8 cellular contexts compared by ENCODE assay signal in the genomic region with DNA sequence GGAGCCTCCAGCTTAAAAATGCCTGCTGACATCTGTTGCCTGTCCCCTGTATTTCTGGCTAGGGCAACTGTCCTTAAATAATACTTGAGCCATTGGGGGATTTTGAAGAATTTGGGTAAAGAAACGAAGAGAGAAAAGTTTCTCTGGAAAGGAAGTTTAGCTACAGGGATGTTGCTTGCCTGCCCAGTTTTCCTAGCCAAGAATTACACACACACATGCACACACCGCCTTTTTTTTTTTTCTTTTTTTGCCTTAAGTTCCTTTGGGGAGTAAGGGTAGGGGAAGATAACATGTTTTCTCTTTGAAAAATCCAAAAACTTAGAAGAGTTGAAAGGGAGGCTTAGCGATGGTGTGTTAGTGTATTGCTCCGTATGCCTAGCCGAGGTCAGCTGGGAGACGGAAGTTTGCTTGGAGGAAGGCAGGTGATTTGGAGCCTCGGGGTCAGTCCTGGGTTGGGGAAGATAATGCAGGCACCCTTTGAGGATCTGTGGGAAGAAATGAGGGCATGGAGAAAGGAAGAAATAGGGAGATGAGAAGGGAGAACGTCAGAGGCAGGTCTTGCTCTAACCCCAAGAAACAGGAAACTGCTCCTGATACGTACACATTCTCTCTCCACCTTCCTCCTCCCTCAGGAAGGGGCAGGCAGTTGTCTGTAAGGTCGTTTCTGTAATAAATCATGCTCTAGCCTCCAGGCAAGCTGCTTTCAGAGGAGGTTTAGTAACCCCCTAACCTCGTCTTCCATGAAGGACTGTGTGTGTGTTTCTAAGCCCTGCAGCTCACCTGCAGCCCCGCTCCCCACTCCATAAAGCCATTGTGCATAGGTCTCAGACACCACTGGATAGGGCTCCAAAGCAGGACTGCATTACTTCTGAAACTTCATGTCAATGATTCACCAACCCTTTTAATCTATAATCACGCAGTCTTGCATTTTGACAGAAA. TPM values are rescaled to one million over a fixed set of nuclear protein-coding genes. Genes with fewer than 3 reads are reported as not detected.
DNase-seq lines count a peak whose midpoint lies in the region; ATAC-seq and TF ChIP-seq lines count a peak whose summit lies in the region.

No MANE protein-coding gene starts in this region.

- H3K9me3 Mint-ChIP-seq in activated T-cell treated with anti-CD3 and anti-CD28 coated beads, Interleukin-2, amount 50 U/mL, for 4 hours, result no peaks in the 10 kb centered on the region
- peaks cover 0 to 5% (median 0%) of the 10 kb centered on the region in 5 experiments for H3K9me3 Mint-ChIP-seq in brain

- H3K9me3 ChIP-seq in lung (ENCODE audit: control insufficient read depth in 2 of 2, insufficient read depth in 1 of 2, low read length in 1 of 2), result no peaks in the 10 kb centered on the region
- no peaks in the 10 kb centered on the region for H3K9me3 ChIP-seq in upper lobe of left lung

- WGBS in lung, 2 donors, result 18% methylated on average over 13 of the region's 13 CpGs
- 19 to 25% methylated on average over 13 of the region's 13 CpGs for WGBS in upper lobe of left lung, 2 donors

- DNase-seq in activated T-cell treated with anti-CD3 and anti-CD28 coated beads, Interleukin-2, amount 50 U/mL, for 4 hours, result no peak
- DNase-seq in activated T-cell treated with anti-CD3 and anti-CD28 coated beads for 4 hours, result no peak
- DNase-seq in lung (ENCODE audit: low spot score), result no peak
- no peak for DNase-seq in upper lobe of left lung
- DNase-seq in omental fat pad (ENCODE audit: low spot score), result no peak
- DNase-seq in occipital lobe (lab: John Stamatoyannopoulos, UW), result no peak

- peak overlapping the region; percentile 61 to 97 (median 90) for H3K27ac Mint-ChIP-seq in brain

- peak overlapping the region; percentile 28 to 79 for H3K27ac ChIP-seq in lung (ENCODE audit: low read depth in 1 of 2, low read length in 1 of 2)
- H3K27ac ChIP-seq in upper lobe of left lung, result peak overlapping the region; percentile 79 to 100 (median 97)

- peaks cover 7% of the 10 kb centered on the region for H3K36me3 Mint-ChIP-seq in activated T-cell treated with anti-CD3 and anti-CD28 coated beads, Interleukin-2, amount 50 U/mL, for 4 hours (ENCODE audit: insufficient read depth)
- H3K36me3 Mint-ChIP-seq in brain, result peaks cover 15% of the 10 kb centered on the region

- no peaks in the 10 kb centered on the region for H3K27me3 Mint-ChIP-seq in activated T-cell treated with anti-CD3 and anti-CD28 coated beads, Interleukin-2, amount 50 U/mL, for 4 hours (ENCODE audit: low read depth)
- H3K27me3 Mint-ChIP-seq in brain, result no peaks in the 10 kb centered on the region

- H3K4me1 Mint-ChIP-seq in activated T-cell treated with anti-CD3 and anti-CD28 coated beads, Interleukin-2, amount 50 U/mL, for 4 hours (ENCODE audit: low read depth), result peaks cover 91% of the 10 kb centered on the region
- peaks cover 84% of the 10 kb centered on the region for H3K4me1 Mint-ChIP-seq in brain

- TF ChIP-seq POLR2A in upper lobe of left lung (IDR thresholded peaks at IDR 0.05), result no peak

- TF ChIP-seq CTCF in brain (conservative IDR thresholded peaks at IDR 0.05), result no peak
- TF ChIP-seq CTCF in lung (IDR thresholded peaks at IDR 0.05; ENCODE audit: control extremely low read depth, extremely low read depth), result no peak
- TF ChIP-seq CTCF in upper lobe of left lung (IDR thresholded peaks at IDR 0.05), result no peak
- TF ChIP-seq CTCF in omental fat pad (IDR thresholded peaks at IDR 0.05), result no peak

- no peak overlapping the region for H3K4me3 ChIP-seq in lung
- H3K4me3 ChIP-seq in upper lobe of left lung, result peak overlapping the region in 2 of 4 donors; percentile 2 to 24

- peaks cover 0 to 3% of the 10 kb centered on the region in 2 donors for H3K36me3 ChIP-seq in lung (ENCODE audit: control insufficient read depth in 2 of 2, insufficient read depth in 2 of 2, low read length in 2 of 2)
- no peaks in the 10 kb centered on the region for H3K36me3 ChIP-seq in upper lobe of left lung

- ATAC-seq in activated T-cell treated with anti-CD3 and anti-CD28 coated beads, Interleukin-2, amount 50 U/mL, for 4 hours, result peak in 1 of 2 donors; percentile 20
- ATAC-seq in lung (ENCODE audit: insufficient read depth, low FRiP score), result no peak
- no peak for ATAC-seq in upper lobe of left lung (ENCODE audit: low FRiP score in 2 of 2)
- no peak for ATAC-seq in omental fat pad (ENCODE audit: low FRiP score)
- no peak for ATAC-seq in GM18858 (IDR thresholded peaks at IDR 0.05; ENCODE audit: unreplicated experiment)

- peak overlapping the region; percentile 66 for H3K4me3 Mint-ChIP-seq in activated T-cell treated with anti-CD3 and anti-CD28 coated beads, Interleukin-2, amount 50 U/mL, for 4 hours
- H3K4me3 Mint-ChIP-seq in brain, result peak overlapping the region; percentile 23 to 64 (median 53)

- TF ChIP-seq EP300 in upper lobe of left lung (IDR thresholded peaks at IDR 0.05), result no peak

- peaks cover 31 to 52% of the 10 kb centered on the region in 2 donors for H3K4me1 ChIP-seq in lung (ENCODE audit: control insufficient read depth in 2 of 2, insufficient read depth in 2 of 2, low read length in 2 of 2)
- H3K4me1 ChIP-seq in upper lobe of left lung, result peaks cover 79 to 90% (median 85%) of the 10 kb centered on the region in 4 donors

- H3K27me3 ChIP-seq in lung (ENCODE audit: control insufficient read depth, insufficient read depth) (no peaks in the 10 kb centered on the region), upper lobe of left lung (no peaks in the 10 kb centered on the region)

RNA-seq across cellular contexts. Expression of gene KLF3, which starts 10.5 kb away (rescaled TPM):
- total RNA-seq in activated T-cell treated with anti-CD3 and anti-CD28 coated beads, Interleukin-2, amount 50 U/mL, for 4 hours, result 10 to 100 TPM in 2 of 3 donors, 1 to 10 TPM in 1; 9.9 to 12.6 (median 10.9) TPM
- 16.5 TPM for polyA plus RNA-seq in brain (ENCODE audit: insufficient read depth, low read depth, low replicate concordance)
- 10 to 100 TPM; 53.3 to 53.6 TPM for total RNA-seq in lung
- polyA plus RNA-seq in lung, result 10 to 100 TPM; 14.7 to 25.2 TPM
- total RNA-seq in upper lobe of left lung, result 10 to 100 TPM; 32.5 to 73.9 (median 48.3) TPM
- 10 to 100 TPM; 40.4 to 64.9 (median 53.8) TPM for total RNA-seq in omental fat pad
- total RNA-seq in occipital lobe, result 23.4 TPM
